Comparison of ENCODE assay signal across 22 cellular contexts in genomic region chr22:47100646-47101045, GRCh38.
DNase-seq lines count a peak whose midpoint lies in the region; ATAC-seq and TF ChIP-seq lines count a peak whose summit lies in the region.
"Had no signal": no experiment of that assay in that cellular context is flagged by ENCODE, and none has a peak within 500 bp of the region (broad histone marks: within the 10 kb centered on the region; RNA-seq: fewer than 3 reads in every experiment).

No MANE protein-coding gene starts in this region.

- TF ChIP-seq POLR2A in GM18505 (IDR thresholded peaks at IDR 0.05; ENCODE audit: borderline replicate concordance, extremely low read depth, insufficient read depth, insufficient read length), result no peak

- H2AK5ac ChIP-seq in neuronal stem cell (ENCODE audit: low read depth, low read length), result no peak overlapping the region

- H3K4ac ChIP-seq in neuronal stem cell (ENCODE audit: low read length), result no peak overlapping the region

- H3K27me3 ChIP-seq in esophagus (ENCODE audit: control insufficient read depth in 1 of 2, insufficient read depth in 2 of 2, low read length in 2 of 2) (no peaks in the 10 kb centered on the region), neuronal stem cell (ENCODE audit: control insufficient read depth in 3 of 3, insufficient read depth in 3 of 3, low read depth in 1 of 3, low read length in 3 of 3) (no peaks in the 10 kb centered on the region)
- H3K27me3 ChIP-seq: Peyer's patch, SJCRH30 had no signal

- H3K18ac ChIP-seq in neuronal stem cell (ENCODE audit: low read length), result no peak overlapping the region

- H2AFZ ChIP-seq in neuronal stem cell (ENCODE audit: low read length), result no peak overlapping the region
- H2AFZ ChIP-seq: GM23248 had no signal

- H3K36me3 ChIP-seq in esophagus (ENCODE audit: control insufficient read depth in 2 of 2, insufficient read depth in 2 of 2, low read length in 1 of 2) (no peaks in the 10 kb centered on the region), neuronal stem cell (replicated peaks in 1 of 2; ENCODE audit: control insufficient read depth in 2 of 2, insufficient read depth in 2 of 2, low read length in 2 of 2) (no peaks in the 10 kb centered on the region)
- H3K36me3 ChIP-seq: Peyer's patch, SJCRH30 had no signal

- no peak overlapping the region for H3K23ac ChIP-seq in neuronal stem cell (ENCODE audit: low read depth, low read length, poor library complexity)

- H3K14ac ChIP-seq in neuronal stem cell (ENCODE audit: low read length), result peak overlapping the region; percentile 38

- DNase-seq in ELF-1 (ENCODE audit: low read depth, low spot score) (peak; percentile 42), NCI-H526 treated with DMSO at 0.1 percent for 48 hours (lab: John Stamatoyannopoulos, UW) (peak; percentile 8), neuronal stem cell (ENCODE audit: low spot score) (no peak), DMS153 treated with DMSO at 0.1 percent for 48 hours (lab: John Stamatoyannopoulos, UW; ENCODE audit: unreplicated experiment) (no peak), hepatic stellate cell (ENCODE audit: low spot score) (no peak), SW480 (ENCODE audit: low spot score) (no peak)
- DNase-seq: CD8-positive, alpha-beta memory T cell; EL; GM23248; KG1; NCI-H1092 treated with DMSO at 0.1 percent for 48 hours; NCI-H1436 treated with DMSO at 0.1 percent for 48 hours; NCI-H1930; NCI-H510A; NCI-H748 treated with DMSO at 0.1 percent for 48 hours; NK-92 treated with Interleukin-12 subunit alpha and Interleukin-12 subunit beta, amount 100 ng/mL, for 24 hours; Peyer's patch; SJCRH30 had no signal

- no peak overlapping the region for H2BK120ac ChIP-seq in neuronal stem cell (ENCODE audit: low read depth, low read length)

- no peak overlapping the region for H2BK12ac ChIP-seq in neuronal stem cell (ENCODE audit: low read length)

- peaks cover 0 to 2% of the 10 kb centered on the region in 2 donors for H3K9me3 ChIP-seq in esophagus (ENCODE audit: control insufficient read depth in 2 of 2, insufficient read depth in 1 of 2, low read depth in 1 of 2, low read length in 1 of 2)
- peaks cover 0 to 3% of the 10 kb centered on the region in 2 donors for H3K9me3 ChIP-seq in neuronal stem cell (replicated peaks in 1 of 2; ENCODE audit: control insufficient read depth in 2 of 2, insufficient read depth in 1 of 2, low read depth in 1 of 2, low read length in 2 of 2)
- H3K9me3 ChIP-seq: Peyer's patch, SJCRH30 had no signal

- no peak overlapping the region for H3K4me2 ChIP-seq in neuronal stem cell (ENCODE audit: insufficient read depth, low read length, poor library complexity, severe bottlenecking)

- no peak for ATAC-seq in GM18505 (IDR thresholded peaks at IDR 0.05; ENCODE audit: unreplicated experiment)
- ATAC-seq: HCT116 had no signal

- H2BK15ac ChIP-seq in neuronal stem cell (ENCODE audit: low read length), result peak overlapping the region; percentile 18

- H3K4me1 ChIP-seq in esophagus (ENCODE audit: control insufficient read depth in 2 of 2, insufficient read depth in 2 of 2, low read length in 1 of 2) (peaks cover 9 to 13% of the 10 kb centered on the region in 2 donors), neuronal stem cell (ENCODE audit: control insufficient read depth in 2 of 2, insufficient read depth in 1 of 2, low read depth in 1 of 2, low read length in 2 of 2) (peaks cover 7 to 9% of the 10 kb centered on the region in 2 donors)
- H3K4me1 ChIP-seq: Peyer's patch, SJCRH30 had no signal

- no peak overlapping the region for H2BK5ac ChIP-seq in neuronal stem cell (ENCODE audit: low read length)

- no peak overlapping the region for H3K9ac ChIP-seq in neuronal stem cell (ENCODE audit: low read depth, low read length, poor library complexity)
- H3K9ac ChIP-seq: GM23248 had no signal

- peaks cover 6% of the 10 kb centered on the region for H3K79me1 ChIP-seq in neuronal stem cell (ENCODE audit: low read depth, low read length)

- no peak overlapping the region for H4K91ac ChIP-seq in neuronal stem cell (ENCODE audit: low read depth, low read length, poor library complexity)

- H3K4me3 ChIP-seq in esophagus (ENCODE audit: low read depth in 1 of 2, low read length in 2 of 2) (no peak overlapping the region), neuronal stem cell (ENCODE audit: low read length in 2 of 2) (no peak overlapping the region)
- H3K4me3 ChIP-seq: GM23248, Peyer's patch, SJCRH30 had no signal

- H3K27ac ChIP-seq in esophagus (ENCODE audit: low read depth in 2 of 2, low read length in 1 of 2) (peak overlapping the region; percentile 51 to 87), neuronal stem cell (replicated peaks; ENCODE audit: low read length) (no peak overlapping the region)
- H3K27ac ChIP-seq: C4-2B, GM23248, Peyer's patch, SJCRH30 had no signal

- H4K8ac ChIP-seq in neuronal stem cell (ENCODE audit: low read depth, low read length), result no peak overlapping the region

- WGBS in esophagus, 2 donors, result 68 to 77% methylated on average over 14 of the region's 14 CpGs
- WGBS in neuronal stem cell (ENCODE audit: extremely low coverage in 2 of 2, insufficient read length in 2 of 2, insufficient replicate concordance in 1 of 2), 2 donors, result no CpG with 5 or more reads among the region's 14 CpGs

Comparison
In these comparisons a context has a peak if more than half of its experiments do, and no peak if none do; other contexts are left out.
1. DNase-seq: peak in ELF-1 (single experiment) and NCI-H526 treated with DMSO at 0.1 percent for 48 hours (single experiment); none in neuronal stem cell (single experiment), DMS153 treated with DMSO at 0.1 percent for 48 hours (single experiment), hepatic stellate cell (single experiment) and SW480 (single experiment).